1 cellular context compared by ENCODE assay signal in the genomic region with DNA sequence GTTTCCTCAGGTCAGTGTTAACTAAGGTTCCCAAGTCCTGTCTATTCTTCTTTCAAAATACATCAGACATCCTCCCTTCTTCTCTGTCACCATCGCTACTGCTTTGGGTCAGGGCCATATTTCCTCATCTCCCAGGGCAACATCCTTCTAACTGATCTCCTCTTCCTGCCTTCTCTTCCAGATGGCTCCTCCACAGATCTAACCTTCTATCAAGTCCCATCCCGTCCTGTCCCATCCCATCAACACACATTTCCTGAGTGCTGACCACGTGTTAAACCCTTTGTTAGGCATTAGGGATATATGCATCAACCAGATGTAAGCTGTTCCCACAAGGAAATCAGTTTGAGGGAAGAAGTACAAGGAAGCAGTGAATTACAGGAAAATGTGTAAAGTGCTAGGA.
TF ChIP-seq lines count a peak whose summit lies in the region.

No MANE protein-coding gene starts in this region.

TF ChIP-seq in IMR-90, 13 proteins besides CTCF, POLR2A, EP300 and RAD21:
- TF ChIP-seq, protein P1, sequence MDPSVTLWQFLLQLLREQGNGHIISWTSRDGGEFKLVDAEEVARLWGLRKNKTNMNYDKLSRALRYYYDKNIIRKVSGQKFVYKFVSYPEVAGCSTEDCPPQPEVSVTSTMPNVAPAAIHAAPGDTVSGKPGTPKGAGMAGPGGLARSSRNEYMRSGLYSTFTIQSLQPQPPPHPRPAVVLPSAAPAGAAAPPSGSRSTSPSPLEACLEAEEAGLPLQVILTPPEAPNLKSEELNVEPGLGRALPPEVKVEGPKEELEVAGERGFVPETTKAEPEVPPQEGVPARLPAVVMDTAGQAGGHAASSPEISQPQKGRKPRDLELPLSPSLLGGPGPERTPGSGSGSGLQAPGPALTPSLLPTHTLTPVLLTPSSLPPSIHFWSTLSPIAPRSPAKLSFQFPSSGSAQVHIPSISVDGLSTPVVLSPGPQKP (IDR thresholded peaks at IDR 0.05; ENCODE audit: borderline replicate concordance, low read depth, low read length): no peak
- TF ChIP-seq BHLHE40 (IDR thresholded peaks at IDR 0.05; ENCODE audit: low read depth, low read length): no peak
- TF ChIP-seq, protein P2, sequence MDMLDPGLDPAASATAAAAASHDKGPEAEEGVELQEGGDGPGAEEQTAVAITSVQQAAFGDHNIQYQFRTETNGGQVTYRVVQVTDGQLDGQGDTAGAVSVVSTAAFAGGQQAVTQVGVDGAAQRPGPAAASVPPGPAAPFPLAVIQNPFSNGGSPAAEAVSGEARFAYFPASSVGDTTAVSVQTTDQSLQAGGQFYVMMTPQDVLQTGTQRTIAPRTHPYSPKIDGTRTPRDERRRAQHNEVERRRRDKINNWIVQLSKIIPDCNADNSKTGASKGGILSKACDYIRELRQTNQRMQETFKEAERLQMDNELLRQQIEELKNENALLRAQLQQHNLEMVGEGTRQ (IDR thresholded peaks at IDR 0.05; ENCODE audit: low read depth, low read length): no peak
- no peak for TF ChIP-seq MXI1 (IDR thresholded peaks at IDR 0.05; ENCODE audit: borderline replicate concordance, low read depth, low read length)
- TF ChIP-seq RFX5 (IDR thresholded peaks at IDR 0.05; ENCODE audit: low read depth, low read length): no peak
- TF ChIP-seq SMC3 (IDR thresholded peaks at IDR 0.05; ENCODE audit: low read depth, low read length): no peak
- no peak for TF ChIP-seq CHD1 (IDR thresholded peaks at IDR 0.05; ENCODE audit: low read depth, low read length)
- TF ChIP-seq MAZ (IDR thresholded peaks at IDR 0.05; ENCODE audit: borderline replicate concordance, low read depth, low read length): no peak
- TF ChIP-seq FOS (IDR thresholded peaks at IDR 0.05; ENCODE audit: low read depth, low read length): no peak
- TF ChIP-seq RCOR1 (IDR thresholded peaks at IDR 0.05; ENCODE audit: insufficient replicate concordance, low read length): no peak
- TF ChIP-seq MAFK (IDR thresholded peaks at IDR 0.05; ENCODE audit: low read depth, low read length): no peak
- TF ChIP-seq NFE2L2 (IDR thresholded peaks at IDR 0.05; ENCODE audit: low read depth, low read length): no peak
- TF ChIP-seq CEBPB (IDR thresholded peaks at IDR 0.05; ENCODE audit: low read depth, low read length): no peak
